ENCODE assay signal across 30 cellular contexts in the genomic region with DNA sequence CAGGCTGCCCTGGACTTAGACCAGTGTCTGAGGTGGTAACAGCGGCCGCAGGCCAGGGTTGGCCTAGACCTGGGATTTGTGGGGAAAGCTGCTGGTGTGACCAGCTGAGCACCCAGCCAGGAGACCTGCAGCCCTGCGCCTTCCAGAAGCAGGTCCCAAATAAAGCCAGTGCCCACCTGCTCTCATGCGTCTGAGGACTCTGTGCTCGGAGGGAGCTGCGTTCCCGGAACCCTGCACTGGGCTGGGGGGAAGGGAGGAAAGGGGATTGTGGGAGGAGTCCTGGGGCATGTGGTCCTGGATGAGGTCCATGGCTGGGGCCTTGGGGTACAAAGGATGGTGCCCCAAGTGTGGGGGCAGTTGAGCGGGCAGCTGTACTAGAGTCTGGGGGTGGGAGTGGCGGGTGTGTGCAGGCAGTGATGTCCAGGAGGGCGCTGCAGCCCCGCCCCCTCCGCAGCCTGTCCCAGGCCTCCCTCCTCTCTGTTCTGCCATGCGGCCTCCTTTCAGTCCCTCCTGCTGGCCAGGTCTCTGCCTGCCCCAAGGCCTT. TPM values are rescaled to one million over a fixed set of nuclear protein-coding genes. Genes with fewer than 3 reads are reported as not detected.
DNase-seq lines count a peak whose midpoint lies in the region; ATAC-seq, FAIRE-seq and TF ChIP-seq lines count a peak whose summit lies in the region.
"Had no signal": no experiment of that assay in that cellular context is flagged by ENCODE, and none has a peak within 500 bp of the region (broad histone marks: within the 10 kb centered on the region; RNA-seq: fewer than 3 reads in every experiment).

No MANE protein-coding gene starts in this region.

- POLR2A ChIA-PET in H1 (lab: Charles Lee; ENCODE audit: partially characterized antibody), result interaction anchor here (1.3 kb wide), 1 partner anchor 77 kb away, joined by 3 read pairs; a partner anchor contains a TSS

- no peak overlapping the region for H3K9ac ChIP-seq in H1 (replicated peaks in 1 of 4; ENCODE audit: extremely low read depth in 1 of 4, low read depth in 3 of 4, low read length in 3 of 4)

- H3K27me3 ChIP-seq in H1 (replicated peaks in 1 of 4; ENCODE audit: control insufficient read depth in 3 of 4, extremely low read depth in 1 of 4, insufficient read depth in 3 of 4, low read length in 3 of 4) (peaks cover 0 to 13% (median 9%) of the 10 kb centered on the region in 4 experiments; a peak in 6 of 7 replicates), MG63 (no peaks in the 10 kb centered on the region)

- H3K23ac ChIP-seq in H1 (ENCODE audit: insufficient read length), result no peak overlapping the region

- H4K91ac ChIP-seq in H1 (replicated peaks; ENCODE audit: insufficient read length, low read length), result no peak overlapping the region

- no peak for FAIRE-seq in H1 (lab: Jason Lieb, UNC)
- FAIRE-seq in GM12892 (lab: Jason Lieb, UNC), result no peak
- FAIRE-seq: G401.6, GM12878, GM19239 had no signal

- H2AFZ ChIP-seq in H1 (ENCODE audit: low read length), result no peak overlapping the region

- ATAC-seq in natural killer cell treated with Interleukin-12 subunit alpha and Interleukin-12 subunit beta and Interleukin-15 and Interleukin-18, amount 100 ng/mL, for 72 hours, result no peak
- ATAC-seq in natural killer cell, result no peak
- ATAC-seq: GM12878, K562, PC-3 had no signal

- CTCF ChIA-PET in H1 (lab: Charles Lee; ENCODE audit: partially characterized antibody), result interaction anchor here (1.1 to 16.0 kb wide), 5 partner anchors 11 to 95 kb away, joined by 3 to 366 read pairs (median 47); a partner anchor contains a TSS

- H2BK15ac ChIP-seq in H1 (ENCODE audit: low read length), result no peak overlapping the region

- H3K27ac ChIP-seq in H1 (ENCODE audit: low read depth, low read length), result no peak overlapping the region

- H3K56ac ChIP-seq in H1 (replicated peaks; ENCODE audit: insufficient read length, low read depth, low read length), result no peak overlapping the region

- intact Hi-C loops in natural killer cell (cut with micrococcal nuclease), result no loop called here

- no peak overlapping the region; the same call in 1 of the 2 replicates for H4K8ac ChIP-seq in H1 (ENCODE audit: extremely low read depth, insufficient read depth, low read length)

- H3K14ac ChIP-seq in H1 (ENCODE audit: insufficient read length), result no peak overlapping the region

- peaks cover 11% of the 10 kb centered on the region; the same call in 1 of the 2 replicates for H3K23me2 ChIP-seq in H1 (ENCODE audit: low read depth, low read length)

- H3K36me3 ChIP-seq in H1 (ENCODE audit: control insufficient read depth in 2 of 4, insufficient read depth in 4 of 4, low read length in 3 of 4), result no peaks in the 10 kb centered on the region
- H3K36me3 ChIP-seq in MG63, result no peaks in the 10 kb centered on the region

- H3K4me3 ChIP-seq in H1 (ENCODE audit: extremely low read depth in 1 of 4, insufficient read depth in 2 of 4, low read depth in 3 of 4, low read length in 4 of 4) (no peak overlapping the region), MG63 (no peak overlapping the region)
- H3K4me3 ChIP-seq: GM12878, K562 had no signal

- H3K79me1 ChIP-seq in H1 (ENCODE audit: low read depth, low read length), result no peaks in the 10 kb centered on the region

- 87% methylated on average over 9 of the region's 13 CpGs; no CpG with 5 or more reads in 1 of the 2 experiments for WGBS in H1 (ENCODE audit: extremely low coverage in 1 of 2, insufficient coverage in 1 of 2, insufficient read length in 1 of 2, insufficient replicate concordance in 2 of 2, low coverage in 1 of 2, low lambda C conversion rate in 2 of 2, missing lambda C conversion rate in 1 of 2), 2 experiments

- H3K79me2 ChIP-seq in H1 (ENCODE audit: control insufficient read depth in 1 of 2, insufficient read depth in 2 of 2, low read length in 2 of 2), result no peaks in the 10 kb centered on the region

- H2AK5ac ChIP-seq in H1 (ENCODE audit: low read depth, low read length), result no peak overlapping the region

- H3K4me3 Mint-ChIP-seq in natural killer cell treated with Interleukin-12 subunit alpha and Interleukin-12 subunit beta and Interleukin-15 and Interleukin-18, amount 100 ng/mL, for 72 hours, result no peak overlapping the region
- H3K4me3 Mint-ChIP-seq in natural killer cell (no peak overlapping the region), neural crest cell (peak overlapping the region; percentile 29)

- TF ChIP-seq EP300 in H1 (IDR thresholded peaks at IDR 0.05; ENCODE audit: borderline replicate concordance in 1 of 2, low read depth in 2 of 2, low read length in 2 of 2), result no peak

- H2BK12ac ChIP-seq in H1 (ENCODE audit: low read depth, low read length), result no peak overlapping the region

- no peak for TF ChIP-seq RAD21 in H1 (IDR thresholded peaks at IDR 0.05 in 1 of 2, conservative IDR thresholded peaks at IDR 0.05 in 1 of 2; ENCODE audit: low read depth in 2 of 2, low read length in 2 of 2)

- H3K27ac Mint-ChIP-seq in natural killer cell treated with Interleukin-12 subunit alpha and Interleukin-12 subunit beta and Interleukin-15 and Interleukin-18, amount 100 ng/mL, for 72 hours, result no peak overlapping the region
- H3K27ac Mint-ChIP-seq in natural killer cell (no peak overlapping the region), neural crest cell (ENCODE audit: unreplicated experiment) (no peak overlapping the region)
- H3K27ac Mint-ChIP-seq: CD4-positive, alpha-beta memory T cell; H9 had no signal

- peaks cover 0 to 3% of the 10 kb centered on the region in 2 experiments for H4K20me1 ChIP-seq in H1 (replicated peaks in 1 of 2; ENCODE audit: control insufficient read depth in 1 of 2, insufficient read depth in 2 of 2, low read length in 2 of 2)

- peaks cover 12 to 19% of the 10 kb centered on the region in 2 donors for H3K27me3 Mint-ChIP-seq in natural killer cell treated with Interleukin-12 subunit alpha and Interleukin-12 subunit beta and Interleukin-15 and Interleukin-18, amount 100 ng/mL, for 72 hours
- H3K27me3 Mint-ChIP-seq in natural killer cell (ENCODE audit: low read depth in 2 of 2), result peaks cover 0 to 14% of the 10 kb centered on the region in 2 donors
- peaks cover 11% of the 10 kb centered on the region for H3K27me3 Mint-ChIP-seq in neural crest cell (ENCODE audit: low read depth)

- H3K4me1 Mint-ChIP-seq in natural killer cell treated with Interleukin-12 subunit alpha and Interleukin-12 subunit beta and Interleukin-15 and Interleukin-18, amount 100 ng/mL, for 72 hours (ENCODE audit: low read depth in 2 of 2), result peaks cover 4 to 5% of the 10 kb centered on the region in 2 donors
- H3K4me1 Mint-ChIP-seq in natural killer cell (peaks cover 0 to 5% of the 10 kb centered on the region in 2 donors), neural crest cell (no peaks in the 10 kb centered on the region)

- no peak overlapping the region for H3K18ac ChIP-seq in H1 (ENCODE audit: extremely low read depth, low read length)

- H3K36me3 Mint-ChIP-seq in natural killer cell treated with Interleukin-12 subunit alpha and Interleukin-12 subunit beta and Interleukin-15 and Interleukin-18, amount 100 ng/mL, for 72 hours, result no peaks in the 10 kb centered on the region
- no peaks in the 10 kb centered on the region for H3K36me3 Mint-ChIP-seq in natural killer cell
- no peaks in the 10 kb centered on the region for H3K36me3 Mint-ChIP-seq in neural crest cell (ENCODE audit: low read depth)
- H3K36me3 Mint-ChIP-seq: CD4-positive, alpha-beta memory T cell had no signal

- no peak overlapping the region for H2BK120ac ChIP-seq in H1 (replicated peaks; ENCODE audit: low read depth, low read length)

- H4K5ac ChIP-seq in H1 (ENCODE audit: insufficient read length, low read depth, low read length), result no peak overlapping the region

- TF ChIP-seq POLR2A in H1 (IDR thresholded peaks at IDR 0.05; ENCODE audit: control extremely low read depth in 1 of 2, low read depth in 2 of 2, low read length in 2 of 2) (no peak), GM12892 (IDR thresholded peaks at IDR 0.05; ENCODE audit: low read depth, low read length) (no peak)

- no peak for TF ChIP-seq CTCF in natural killer cell (IDR thresholded peaks at IDR 0.05)
- TF ChIP-seq CTCF in H1 (IDR thresholded peaks at IDR 0.05; ENCODE audit: control extremely low read depth in 1 of 3, insufficient read depth in 1 of 3, low read depth in 1 of 3, low read length in 3 of 3), result no peak
- TF ChIP-seq CTCF in neural crest cell (conservative IDR thresholded peaks at IDR 0.05), result no peak

- H3K4me1 ChIP-seq in H1 (replicated peaks in 1 of 4; ENCODE audit: control insufficient read depth in 3 of 4, insufficient read depth in 4 of 4, low read length in 3 of 4), result peaks cover 0 to 11% (median 7%) of the 10 kb centered on the region in 4 experiments; a peak in 6 of 7 replicates

- H2BK20ac ChIP-seq in H1 (ENCODE audit: low read length), result no peak overlapping the region

- no peak overlapping the region for H3K4me2 ChIP-seq in H1 (ENCODE audit: insufficient read depth in 1 of 2, low read depth in 2 of 2, low read length in 2 of 2)

- H2BK5ac ChIP-seq in H1 (ENCODE audit: low read depth, low read length), result no peak overlapping the region

- DNase-seq in natural killer cell treated with Interleukin-12 subunit alpha and Interleukin-12 subunit beta and Interleukin-15 and Interleukin-18, amount 100 ng/mL, for 72 hours (ENCODE audit: low spot score), result peak; percentile 55
- DNase-seq in natural killer cell, result no peak
- no peak for DNase-seq in H1 (ENCODE audit: low read depth in 1 of 2, low spot score in 2 of 2)
- no peak for DNase-seq in neural crest cell (ENCODE audit: low read depth, low spot score)
- DNase-seq in MG63, result no peak
- DNase-seq in GM12892 (ENCODE audit: insufficient read length), result no peak
- no peak for DNase-seq in NCI-H748 (lab: John Stamatoyannopoulos, UW; ENCODE audit: unreplicated experiment)
- DNase-seq: CD4-positive, alpha-beta memory T cell; COR-L47; DMS53; H9; Kasumi-1; MV-4-11; NCI-H1105; NCI-H146; NCI-H1930; NCI-H446; NCI-H524 treated with DMSO at 0.1 percent for 48 hours; NCI-H82; NK-92 treated with Interleukin-12 subunit alpha and Interleukin-12 subunit beta, amount 100 ng/mL, for 24 hours; PC-3; SHP77 had no signal

- H3K9me3 Mint-ChIP-seq in natural killer cell treated with Interleukin-12 subunit alpha and Interleukin-12 subunit beta and Interleukin-15 and Interleukin-18, amount 100 ng/mL, for 72 hours, result no peaks in the 10 kb centered on the region
- H3K9me3 Mint-ChIP-seq in natural killer cell (no peaks in the 10 kb centered on the region), neural crest cell (no peaks in the 10 kb centered on the region)
- H3K9me3 Mint-ChIP-seq: H9 had no signal

- H3K9me3 ChIP-seq in H1 (ENCODE audit: insufficient read depth in 2 of 2, low read depth in 1 of 2, low read length in 1 of 2) (no peaks in the 10 kb centered on the region), MG63 (no peaks in the 10 kb centered on the region)

- H3K4ac ChIP-seq in H1 (replicated peaks; ENCODE audit: insufficient read length, low read depth, low read length), result no peak overlapping the region

RNA-seq across cellular contexts. Expression of a gene that starts 1.8 kb away (rescaled TPM):
- not detected for total RNA-seq in natural killer cell treated with Interleukin-12 subunit alpha and Interleukin-12 subunit beta and Interleukin-15 and Interleukin-18, amount 100 ng/mL, for 72 hours
- total RNA-seq in natural killer cell (under 1 TPM in 1 of 3 donors, not detected in 2; 0.75 TPM), neural crest cell (16.2 and 19.6 TPM in 2 replicates)
- total RNA-seq in H1 (2021; fragmentation: NEBNext Ultra II Directional; extraction: Animal tissue kit (Norgen Biotek cat#: 25700)), result 2.0 and 3.6 TPM in 2 replicates
- polyA plus RNA-seq in H1 (2011; rRNA removed), result 4.2 and 7.5 TPM in 2 replicates
- 5.4 TPM for polyA plus RNA-seq in H1 (2011; cell fraction: cytosol; rRNA removed)
- polyA plus RNA-seq in H1 (2011; cell fraction: nucleus; rRNA removed), result 27.9 TPM
- polyA plus RNA-seq in H1 (2012, experiment 1 of 2), result 3.8 to 7.5 TPM (median 5.9 TPM) in 4 replicates
- 2.7 TPM for polyA plus RNA-seq in H1 (2012, experiment 2 of 2)
- 3.8 TPM for polyA plus RNA-seq in H1 (2013, experiment 1 of 2)
- 4.0 TPM for polyA plus RNA-seq in H1 (2013, experiment 2 of 2)
- 2.3 and 3.2 TPM in 2 replicates for polyA minus RNA-seq in H1 (2011; rRNA and poly(A)+ RNA removed)
- polyA minus RNA-seq in H1 (2011; cell fraction: cytosol; rRNA and poly(A)+ RNA removed), result 2.6 TPM
- polyA minus RNA-seq in H1 (2011; cell fraction: nucleus; rRNA and poly(A)+ RNA removed), result 4.1 TPM
- not detected in 2 replicates for total RNA-seq in MG63 (2014; rRNA removed; shearing (Covaris generic); ENCODE audit: low replicate concordance)
- polyA plus RNA-seq in GM12892 (2012; ENCODE audit: missing spikeins), result not detected
- total RNA-seq: CD4-positive, alpha-beta memory T cell; Daoy; GM12878; HT1080; K562; M059J; RPMI7951 had no signal
- polyA plus RNA-seq: CD4-positive, alpha-beta memory T cell; GM12878 had no signal

RNA-seq across cellular contexts. Expression of a gene that starts 13.2 kb away (rescaled TPM):
- total RNA-seq in natural killer cell treated with Interleukin-12 subunit alpha and Interleukin-12 subunit beta and Interleukin-15 and Interleukin-18, amount 100 ng/mL, for 72 hours, result under 1 TPM in 1 of 2 donors, not detected in 1; 0.38 TPM
- total RNA-seq in natural killer cell (1 to 10 TPM; 3.9 to 4.1 (median 4.0) TPM), neural crest cell (2.4 and 3.0 TPM in 2 replicates)
- 0.48 and 0.58 TPM in 2 replicates for total RNA-seq in H1 (2021; fragmentation: NEBNext Ultra II Directional; extraction: Animal tissue kit (Norgen Biotek cat#: 25700))
- polyA plus RNA-seq in H1 (2011; rRNA removed), result 0.76 and 1.5 TPM in 2 replicates
- polyA plus RNA-seq in H1 (2011; cell fraction: cytosol; rRNA removed), result 1.2 TPM
- 2.4 TPM for polyA plus RNA-seq in H1 (2011; cell fraction: nucleus; rRNA removed)
- polyA plus RNA-seq in H1 (2012, experiment 1 of 2), result 0.53 to 0.86 TPM (median 0.70 TPM) in 4 replicates
- 0.34 TPM for polyA plus RNA-seq in H1 (2012, experiment 2 of 2)
- 0.34 TPM for polyA plus RNA-seq in H1 (2013, experiment 1 of 2)
- polyA plus RNA-seq in H1 (2013, experiment 2 of 2), result 0.48 TPM
- 0.16 and 0.22 TPM in 2 replicates for polyA minus RNA-seq in H1 (2011; rRNA and poly(A)+ RNA removed)
- 0.59 TPM for polyA minus RNA-seq in H1 (2011; cell fraction: cytosol; rRNA and poly(A)+ RNA removed)
- 2.5 TPM for polyA minus RNA-seq in H1 (2011; cell fraction: nucleus; rRNA and poly(A)+ RNA removed)
- 0.13 TPM in 1 of 2 replicates, not detected in the other for total RNA-seq in MG63 (2014; rRNA removed; shearing (Covaris generic); ENCODE audit: low replicate concordance)
- 0.13 TPM for polyA plus RNA-seq in GM12892 (2012; ENCODE audit: missing spikeins)
